8 cellular contexts compared by ENCODE assay signal in genomic region chr13:36420437-36420891, GRCh38. TPM values are rescaled to one million over a fixed set of nuclear protein-coding genes. Genes with fewer than 3 reads are reported as not detected.
DNase-seq lines count a peak whose midpoint lies in the region; ATAC-seq, FAIRE-seq and TF ChIP-seq lines count a peak whose summit lies in the region.

No MANE protein-coding gene starts in this region.

- no peak overlapping the region for H2AK5ac ChIP-seq in H9 (ENCODE audit: insufficient read length, low read length)

- H3K18ac ChIP-seq in H9 (ENCODE audit: insufficient read length, low read depth, low read length) = no peak overlapping the region

- H3K27me3 ChIP-seq in GM06990 (replicated peaks; ENCODE audit: control insufficient read depth, insufficient read depth, low read length) (no peaks in the 10 kb centered on the region), H9 (ENCODE audit: insufficient read depth, low read length) (no peaks in the 10 kb centered on the region), MG63 (no peaks in the 10 kb centered on the region), parathyroid adenoma (ENCODE audit: control insufficient read depth, insufficient read depth, low read length) (no peaks in the 10 kb centered on the region)

- H2BK120ac ChIP-seq in H9 (ENCODE audit: low read depth, low read length, poor library complexity, severe bottlenecking) = no peak overlapping the region

- H4K20me1 ChIP-seq in H9 (ENCODE audit: control insufficient read depth, insufficient read depth, insufficient read length) = no peaks in the 10 kb centered on the region

- no peak overlapping the region for H2BK20ac ChIP-seq in H9 (ENCODE audit: low read depth, low read length, poor library complexity, severe bottlenecking)

- H4K5ac ChIP-seq in H9 (ENCODE audit: insufficient read length, low read depth, low read length) = no peak overlapping the region

- no peak overlapping the region for H3K27ac ChIP-seq in H9 (ENCODE audit: insufficient read length, low read depth, low read length)
- no peak overlapping the region for H3K27ac ChIP-seq in parathyroid adenoma

- H3K23me2 ChIP-seq in H9 (ENCODE audit: insufficient read length, low read depth, low read length, poor library complexity, severe bottlenecking) = no peaks in the 10 kb centered on the region

- H3K9me3 Mint-ChIP-seq in H9 = peaks cover 8 to 15% of the 10 kb centered on the region in 2 experiments

- H4K91ac ChIP-seq in H9 (ENCODE audit: insufficient read length, low read depth, low read length) = no peak overlapping the region

- no peak overlapping the region for H3K23ac ChIP-seq in H9 (ENCODE audit: insufficient read length, low read depth, low read length)

- H3K4me1 ChIP-seq in H9 (ENCODE audit: insufficient read depth, low read length) = no peaks in the 10 kb centered on the region; the same call in 1 of the 2 replicates
- peaks cover 7% of the 10 kb centered on the region for H3K4me1 ChIP-seq in parathyroid adenoma

- H4K8ac ChIP-seq in H9 (replicated peaks; ENCODE audit: insufficient read length, low read depth, low read length) = no peak overlapping the region

- TF ChIP-seq CTCF in GM06990 (IDR thresholded peaks at IDR 0.05; ENCODE audit: insufficient read depth, low read length, poor library complexity, severe bottlenecking) (peak; percentile 80), H9 (conservative IDR thresholded peaks at IDR 0.05) (peak; percentile 94), parathyroid adenoma (IDR thresholded peaks at IDR 0.05) (peak; percentile 84)

- no peak overlapping the region for H2BK15ac ChIP-seq in H9 (ENCODE audit: low read depth, low read length)

- H3K27me3 Mint-ChIP-seq in H9 (ENCODE audit: low read depth) = no peaks in the 10 kb centered on the region; the same call in 1 of the 2 replicates

- no peak for ATAC-seq in GM19328 (IDR thresholded peaks at IDR 0.05; ENCODE audit: unreplicated experiment)

- FAIRE-seq in frontal cortex (lab: Jason Lieb, UNC) = peak; percentile 33

- H3K9me3 ChIP-seq in H9 (ENCODE audit: control insufficient read depth, low read depth, low read length) (no peaks in the 10 kb centered on the region), MG63 (peaks cover 2% of the 10 kb centered on the region; the same call in 1 of the 2 replicates), parathyroid adenoma (ENCODE audit: control insufficient read depth, low read length) (no peaks in the 10 kb centered on the region)

- H3K9ac ChIP-seq in H9 (ENCODE audit: extremely low read depth, insufficient read length, low read length) = no peak overlapping the region
- no peak overlapping the region for H3K9ac ChIP-seq in parathyroid adenoma

- no peak overlapping the region for H2BK5ac ChIP-seq in H9 (ENCODE audit: insufficient read length, low read length)

- no peak overlapping the region for H3K4ac ChIP-seq in H9 (ENCODE audit: low read depth, low read length)

- H3K36me3 Mint-ChIP-seq in H9 (ENCODE audit: insufficient read depth in 1 of 3, low read depth in 3 of 3) = peaks cover 0 to 7% (median 3%) of the 10 kb centered on the region in 3 experiments; a peak in 5 of 7 replicates

- H3K14ac ChIP-seq in H9 (ENCODE audit: insufficient read depth, low read length) = no peak overlapping the region

- H3K36me3 ChIP-seq in GM06990 (ENCODE audit: control insufficient read depth, insufficient read depth, low read length) (no peaks in the 10 kb centered on the region), MG63 (no peaks in the 10 kb centered on the region), parathyroid adenoma (ENCODE audit: control insufficient read depth, insufficient read depth, low read length) (no peaks in the 10 kb centered on the region)

- no peak overlapping the region for H2BK12ac ChIP-seq in H9 (ENCODE audit: insufficient read length, low read depth, low read length)

- H3K56ac ChIP-seq in H9 (ENCODE audit: insufficient read length, low read depth, low read length) = no peak overlapping the region

- H3K79me2 ChIP-seq in H9 (ENCODE audit: insufficient read depth, low read length) (no peaks in the 10 kb centered on the region), parathyroid adenoma (no peaks in the 10 kb centered on the region)

- no peak overlapping the region for H3K27ac Mint-ChIP-seq in H9

- no peak overlapping the region for H3T11ph ChIP-seq in H9 (ENCODE audit: low read length)

- DNase-seq in GM06990 (ENCODE audit: extremely low read depth, insufficient read length) (no peak), H9 (peak; percentile 78), MG63 (peak; percentile 59), SHP77 treated with DMSO at 0.1 percent for 48 hours (lab: John Stamatoyannopoulos, UW) (peak; percentile 59), frontal cortex (ENCODE audit: low spot score in 2 of 2) (peak in 1 of 2 donors; percentile 55)
- peak; percentile 26 for DNase-seq in activated T-helper 9 cell treated with anti-CD3 and anti-CD28 coated beads, Interleukin-2, amount 50 U/mL, for 16 hours (ENCODE audit: low read depth)

- H3K4me3 ChIP-seq in GM06990 (replicated peaks; ENCODE audit: low read depth, low read length) (no peak overlapping the region), MG63 (no peak overlapping the region), parathyroid adenoma (ENCODE audit: low read depth, low read length) (no peak overlapping the region)

- H3K4me3 Mint-ChIP-seq in H9 = no peak overlapping the region

- no peak overlapping the region for H3K4me2 ChIP-seq in H9 (ENCODE audit: insufficient read depth, insufficient read length, low read length)
- H3K4me2 ChIP-seq in parathyroid adenoma (ENCODE audit: low read length) = no peak overlapping the region

- H2AFZ ChIP-seq in H9 (ENCODE audit: low read length) = no peak overlapping the region
- peak overlapping the region; percentile 64 for H2AFZ ChIP-seq in parathyroid adenoma

- no CpG with 5 or more reads among the region's 6 CpGs for WGBS in H9 (ENCODE audit: extremely low coverage, insufficient read length, low lambda C conversion rate)

- H3K4me1 Mint-ChIP-seq in H9 = peaks cover 10 to 11% of the 10 kb centered on the region in 2 experiments

- H3K79me1 ChIP-seq in H9 (ENCODE audit: insufficient read depth, low read depth, low read length, poor library complexity, severe bottlenecking) = no peaks in the 10 kb centered on the region

RNA-seq across cellular contexts. Expression of gene CCNA1, which starts 11.8 kb away (rescaled TPM):
- 2.4 and 2.7 TPM in 2 replicates for total RNA-seq in H9 (2021)
- 0.49 and 0.59 TPM in 2 replicates for total RNA-seq in MG63 (2014; rRNA removed; shearing (Covaris generic); ENCODE audit: low replicate concordance)
- 10.2 TPM for total RNA-seq in frontal cortex
